In the genomic region with DNA sequence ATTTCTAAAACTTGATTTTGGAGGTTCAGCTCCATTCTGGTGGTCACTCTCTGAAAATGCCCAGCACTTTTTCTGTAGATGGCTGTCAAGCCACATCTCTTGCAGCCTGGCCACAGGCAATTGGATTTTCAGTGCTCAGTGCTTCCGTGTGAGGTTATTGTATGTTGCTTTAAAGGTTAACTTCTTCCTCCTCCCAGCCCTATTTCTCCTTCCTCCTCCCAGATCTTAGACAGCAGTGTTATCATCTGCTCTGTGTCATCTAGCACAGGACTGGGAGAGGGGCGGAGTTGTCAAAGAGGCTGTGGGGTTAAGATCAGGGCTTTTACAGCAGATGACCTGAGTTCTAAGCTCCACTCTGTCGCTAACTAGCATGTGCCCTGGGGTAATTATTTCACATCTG, we compare ENCODE assay signal across 14 cellular contexts.
"Had no signal": no experiment of that assay in that cellular context is flagged by ENCODE, and none has a peak within 500 bp of the region (broad histone marks: within the 10 kb centered on the region; RNA-seq: fewer than 3 reads in every experiment).

No MANE protein-coding gene starts in this region.

- H3K36me3 ChIP-seq: colonic mucosa, pancreas, sigmoid colon, spleen, upper lobe of left lung had no signal

- H3K9me3 ChIP-seq: colonic mucosa, pancreas, sigmoid colon, spleen, testis, upper lobe of left lung had no signal

- H3K27me3 ChIP-seq: colonic mucosa, sigmoid colon, testis, upper lobe of left lung had no signal

- H3K4me1 ChIP-seq: colonic mucosa, foreskin keratinocyte, pancreas, sigmoid colon, spleen, testis, upper lobe of left lung had no signal

- H3K4me3 ChIP-seq: colonic mucosa, pancreas, sigmoid colon, spleen, testis, upper lobe of left lung had no signal

- ATAC-seq: foreskin keratinocyte; left colon; pancreas; stimulated activated naive CD8-positive, alpha-beta T cell treated with anti-CD3 and anti-CD28 coated beads, Interleukin-15, amount 100 ng/mL, for 72 hours had no signal

- DNase-seq: activated CD4-positive, alpha-beta T cell treated with anti-CD3 and anti-CD28 coated beads, Interleukin-2, amount 10 ng/mL, durations not matched to agents 7 days and 5 days; activated naive CD8-positive, alpha-beta T cell treated with anti-CD3 and anti-CD28 coated beads for 36 hours; central memory CD4-positive, alpha-beta T cell; colonic mucosa; effector CD8-positive, alpha-beta T cell; foreskin keratinocyte; left colon; naive B cell; pancreas; sigmoid colon; spleen; stimulated activated naive CD8-positive, alpha-beta T cell treated with anti-CD3 and anti-CD28 coated beads, Interleukin-15, amount 100 ng/mL, for 72 hours; testis; upper lobe of left lung had no signal

- H3K27ac ChIP-seq: colonic mucosa, foreskin keratinocyte, pancreas, sigmoid colon, spleen, testis, upper lobe of left lung had no signal
